In the genomic region with DNA sequence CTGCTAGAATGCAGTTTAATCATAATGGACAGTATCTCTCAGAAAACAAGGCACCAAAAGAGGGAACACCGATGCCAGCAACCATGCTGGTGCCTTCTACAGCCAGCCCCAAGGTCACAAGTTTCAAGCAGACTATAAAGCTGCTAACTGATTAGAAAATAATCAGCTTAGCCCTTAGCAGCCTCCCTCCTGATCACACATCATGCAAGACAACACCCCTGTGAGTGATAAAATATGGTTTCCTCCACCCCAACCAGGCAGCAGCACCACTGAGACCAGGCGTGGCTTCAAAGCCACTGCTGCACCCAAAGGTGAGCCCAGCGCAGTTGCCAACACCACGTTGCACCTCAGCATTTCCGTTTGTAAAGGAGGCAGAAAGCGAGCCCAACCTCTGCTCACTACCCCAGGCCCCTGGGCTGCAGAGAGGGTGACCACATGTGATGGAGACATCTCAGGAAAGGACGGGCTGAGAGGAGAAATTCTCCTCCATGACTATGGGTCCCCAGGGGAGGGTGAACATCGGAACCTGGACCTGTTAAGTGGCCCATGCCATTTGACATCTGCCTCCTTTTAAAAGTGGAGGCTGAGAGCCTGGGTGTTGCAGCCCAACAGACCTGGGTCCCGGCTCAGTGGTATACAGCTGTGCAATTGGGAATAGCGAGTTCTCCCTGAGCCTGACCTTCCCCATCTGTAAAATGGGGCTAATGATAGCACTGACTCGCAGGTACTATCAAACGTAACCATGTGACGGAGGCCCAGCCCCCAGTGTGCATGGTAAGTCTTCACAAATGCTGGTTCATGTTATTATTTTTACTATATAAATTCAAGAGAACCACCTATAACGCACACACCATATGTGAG, we compare ENCODE assay signal across 8 cellular contexts. TPM values are rescaled to one million over a fixed set of nuclear protein-coding genes. Genes with fewer than 3 reads are reported as not detected.
DNase-seq lines count a peak whose midpoint lies in the region; ATAC-seq and TF ChIP-seq lines count a peak whose summit lies in the region.

No MANE protein-coding gene starts in this region.

- no peak overlapping the region for H3K27ac ChIP-seq in OCI-LY7 (ENCODE audit: low read depth, low read length, poor library complexity, severe bottlenecking)

- no peaks in the 10 kb centered on the region for H3K9me3 ChIP-seq in OCI-LY7 (ENCODE audit: low read length)

- ATAC-seq in left colon (peak; percentile 49), GM21717 (IDR thresholded peaks at IDR 0.05; ENCODE audit: unreplicated experiment) (no peak), GM19463 (IDR thresholded peaks at IDR 0.05; ENCODE audit: unreplicated experiment) (no peak)

- CTCF ChIA-PET in OCI-LY7 (lab: Charles Lee; ENCODE audit: unreplicated experiment) = interaction anchor here (1.3 kb wide), 2 partner anchors 8 to 96 kb away, joined by 3 to 6 read pairs; no protein-coding TSS in a partner anchor

- peak overlapping the region; percentile 82 for H2AFZ ChIP-seq in OCI-LY7 (ENCODE audit: low read length)

- H3K4me1 ChIP-seq in OCI-LY7 (ENCODE audit: insufficient read depth, low read length, poor library complexity, severe bottlenecking) = peaks cover 38% of the 10 kb centered on the region

- no peak overlapping the region for H3K4me3 ChIP-seq in OCI-LY7 (ENCODE audit: low read depth, low read length, poor library complexity, severe bottlenecking)

- intact Hi-C loops in OCI-LY7 (cut with micrococcal nuclease; ENCODE audit: unreplicated experiment) (no loop called here), left colon (cut with DNase I, micrococcal nuclease) (no loop called here)

- peaks cover 2% of the 10 kb centered on the region; the same call in 1 of the 2 replicates for H3K36me3 ChIP-seq in OCI-LY7 (ENCODE audit: insufficient read depth, low read length)

- peak overlapping the region; percentile 46 for H3K4me2 ChIP-seq in OCI-LY7 (ENCODE audit: low read length)

- peak; percentile 39 for DNase-seq in OCI-LY7 (ENCODE audit: low spot score)
- peak; percentile 60 for DNase-seq in activated naive CD4-positive, alpha-beta T cell treated with Interleukin-2 at 50 U/mL for 16 hours
- DNase-seq in left colon = peak; percentile 66 to 71
- peak; percentile 27 to 72 (median 47) for DNase-seq in stimulated activated naive CD4-positive, alpha-beta T cell (lab: John Stamatoyannopoulos, UW)
- no peak for DNase-seq in NCI-H2081 treated with DMSO at 0.1 percent for 48 hours (lab: John Stamatoyannopoulos, UW)
- no peak for DNase-seq in iPS-NIHi11 (ENCODE audit: low spot score)

- no peaks in the 10 kb centered on the region for H4K20me1 ChIP-seq in OCI-LY7 (ENCODE audit: insufficient read depth, low read length)

- POLR2A ChIA-PET in OCI-LY7 (lab: Charles Lee) = interaction anchor here (1.0 to 1.1 kb wide), 2 partner anchors 12 to 529 kb away, joined by 3 to 6 read pairs; a partner anchor contains a TSS

- TF ChIP-seq CTCF in OCI-LY7 (conservative IDR thresholded peaks at IDR 0.05; ENCODE audit: low read length) = no peak

- BruUV-seq in OCI-LY7 (replicated peaks; lab: Mats Ljungman, UMichigan) = no TSS peak

- H3K9me2 ChIP-seq in OCI-LY7 (ENCODE audit: insufficient read depth, low read length) = no peaks in the 10 kb centered on the region

- no peaks in the 10 kb centered on the region for H3K79me2 ChIP-seq in OCI-LY7 (ENCODE audit: insufficient read depth, low read depth, low read length)

RNA-seq across cellular contexts. Expression of a gene that starts 11.5 kb away (rescaled TPM):
- total RNA-seq in OCI-LY7 (2014; rRNA removed; shearing (Covaris generic)) = 24.2 and 25.6 TPM in 2 replicates
- total RNA-seq in OCI-LY7 (2022) (51.4 and 57.0 TPM in 2 replicates), left colon (100 to 1,000 TPM in 1 of 2 donors, 10 to 100 TPM in 1; 79.2 to 127 TPM)

Comparison
In these comparisons a context has a peak if more than half of its experiments do, and no peak if none do; other contexts are left out.
1. DNase-seq: peak in OCI-LY7 (single experiment), activated naive CD4-positive, alpha-beta T cell treated with Interleukin-2 at 50 U/mL for 16 hours (single experiment), left colon (2 of 2) and stimulated activated naive CD4-positive, alpha-beta T cell (6 of 6); none in NCI-H2081 treated with DMSO at 0.1 percent for 48 hours (single experiment) and iPS-NIHi11 (single experiment).